ENCODE assay signal across 8 cellular contexts in the genomic region with DNA sequence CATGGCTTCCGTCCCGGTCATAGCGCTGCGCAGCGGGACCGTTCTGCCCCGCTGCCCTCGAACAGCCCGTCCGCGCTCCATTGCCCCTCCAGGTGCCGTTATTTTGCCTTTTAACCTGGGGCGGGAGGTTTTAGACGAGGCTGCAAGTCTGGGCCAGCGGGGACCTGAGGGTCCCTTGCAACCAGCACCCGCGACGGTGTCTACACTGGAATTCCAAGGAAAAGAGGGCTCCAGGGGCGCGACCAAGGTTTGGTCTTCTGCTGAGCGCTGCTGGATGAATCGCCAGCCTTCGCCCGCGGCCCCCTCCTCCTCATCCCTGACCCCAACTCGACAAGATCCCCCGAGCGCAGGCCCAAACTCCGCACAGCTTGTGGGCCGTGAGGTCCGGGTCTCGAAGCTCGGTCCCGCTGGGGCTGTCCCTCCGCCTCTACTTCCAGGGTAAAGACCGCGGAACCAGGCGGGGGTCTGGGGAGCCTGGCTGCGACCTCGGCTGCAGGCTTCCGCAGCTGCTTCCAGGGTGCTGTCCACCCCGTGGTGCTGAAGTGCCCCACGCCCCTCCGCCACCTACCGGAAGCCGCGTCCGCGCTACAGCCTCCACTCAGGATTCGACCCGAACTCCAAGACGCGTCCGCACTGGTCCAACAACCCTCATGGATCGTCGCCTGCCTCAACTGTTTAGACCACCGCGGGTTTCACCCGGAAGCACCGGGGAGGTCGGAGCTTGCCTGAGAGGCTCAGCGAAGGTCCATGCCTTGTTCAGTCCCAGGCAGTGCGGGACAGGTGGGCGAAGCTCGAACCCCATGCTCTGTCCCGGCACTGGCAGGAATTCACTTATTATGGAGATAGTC. TPM values are rescaled to one million over a fixed set of nuclear protein-coding genes. Genes with fewer than 3 reads are reported as not detected.
DNase-seq lines count a peak whose midpoint lies in the region; ATAC-seq and TF ChIP-seq lines count a peak whose summit lies in the region.

No MANE protein-coding gene starts in this region.

- intact Hi-C loops in HCT116 (cut with micrococcal nuclease) = loop anchor here (10.0 kb wide), 2 partner anchors 465 to 495 kb away; a partner anchor contains a TSS
- intact Hi-C loops in colonic mucosa (cut with DNase I) = no loop called here

- WGBS in liver = 9% methylated on average over 66 of the region's 66 CpGs

- H3K4me1 ChIP-seq in HCT116 (ENCODE audit: control insufficient read depth in 1 of 2, insufficient read depth in 2 of 2, low read length in 2 of 2) (peaks cover 18 to 28% of the 10 kb centered on the region in 2 experiments), colonic mucosa (peaks cover 7% of the 10 kb centered on the region), liver (ENCODE audit: control insufficient read depth in 4 of 4, insufficient read depth in 4 of 4, low read length in 3 of 4) (peaks cover 7 to 36% (median 25%) of the 10 kb centered on the region in 4 donors)

- H3K36me3 ChIP-seq in HCT116 (ENCODE audit: control insufficient read depth in 1 of 2, insufficient read depth in 2 of 2, low read length in 2 of 2) (no peaks in the 10 kb centered on the region), colonic mucosa (no peaks in the 10 kb centered on the region), liver (ENCODE audit: control insufficient read depth in 4 of 4, insufficient read depth in 3 of 4, low read depth in 1 of 4, low read length in 3 of 4) (no peaks in the 10 kb centered on the region)

- DNase-seq in HCT116 (ENCODE audit: low read depth, low spot score) = peak; percentile 12
- DNase-seq in activated CD4-positive, alpha-beta T cell treated with anti-CD3 and anti-CD28 coated beads for 1 hour = peak; percentile 44
- DNase-seq in colonic mucosa = peak; percentile 77
- DNase-seq in stimulated activated CD4-positive, alpha-beta T cell treated with anti-CD3 and anti-CD28 coated beads, TNF-alpha, amount 100 ng/mL, for 4 hours (ENCODE audit: low read depth in 3 of 3) = peak; percentile 15 to 53 (median 22)
- no peak for DNase-seq in NCI-H1417 treated with DMSO at 0.1 percent for 48 hours (lab: John Stamatoyannopoulos, UW)

- H3K27ac ChIP-seq in HCT116 (ENCODE audit: low read depth, low read length) = no peak overlapping the region
- H3K27ac ChIP-seq in colonic mucosa = no peak overlapping the region
- no peak overlapping the region for H3K27ac ChIP-seq in liver (ENCODE audit: low read depth in 1 of 2, low read length in 2 of 2)

- no peaks in the 10 kb centered on the region for H3K9me3 ChIP-seq in HCT116 (ENCODE audit: control insufficient read depth in 1 of 2, insufficient read depth in 1 of 2, low read depth in 1 of 2, low read length in 2 of 2)
- no peaks in the 10 kb centered on the region for H3K9me3 ChIP-seq in colonic mucosa
- no peaks in the 10 kb centered on the region for H3K9me3 ChIP-seq in liver (ENCODE audit: control insufficient read depth in 4 of 4, low read length in 3 of 4)

- no peak for TF ChIP-seq POLR2A in HCT116 (IDR thresholded peaks at IDR 0.05; ENCODE audit: borderline replicate concordance, extremely low read depth, insufficient read depth, insufficient read length)

- H3K79me2 ChIP-seq in HCT116 (ENCODE audit: insufficient read depth, low read length) = peaks cover 1% of the 10 kb centered on the region; the same call in 1 of the 2 replicates

- H3K4me3 ChIP-seq in HCT116 (replicated peaks in 1 of 2; ENCODE audit: low read depth in 1 of 2, low read length in 2 of 2) (no peak overlapping the region), colonic mucosa (no peak overlapping the region), liver (ENCODE audit: low read depth in 1 of 3, low read length in 3 of 3) (peak overlapping the region in 1 of 3 donors; percentile 10)

- no peak overlapping the region for H3K9ac ChIP-seq in HCT116 (ENCODE audit: low read length)
- peak overlapping the region in 1 of 2 donors; percentile 26 for H3K9ac ChIP-seq in colonic mucosa (ENCODE audit: low read depth in 2 of 2, low read length in 2 of 2)
- no peak overlapping the region for H3K9ac ChIP-seq in liver (ENCODE audit: low read depth in 1 of 2, low read length in 2 of 2)

- RAD21 ChIA-PET in HCT116 (lab: Charles Lee; ENCODE audit: low non-redundant PET in 1 of 2, low total read pairs in 2 of 2, uncharacterized antibody in 2 of 2, unreplicated experiment in 2 of 2) = no interaction called here

- no peak overlapping the region for H2AFZ ChIP-seq in HCT116 (ENCODE audit: low read depth, low read length, poor library complexity, severe bottlenecking)

- H3K4me2 ChIP-seq in HCT116 (ENCODE audit: low read length) = no peak overlapping the region

- CTCF ChIA-PET in HCT116 (lab: Charles Lee) = no interaction called here

- no TSS peak for BruUV-seq in HCT116 (replicated peaks; lab: Mats Ljungman, UMichigan)

- POLR2A ChIA-PET in HCT116 (lab: Charles Lee) = no interaction called here

- no peak for TF ChIP-seq RAD21 in HCT116 (IDR thresholded peaks at IDR 0.05; ENCODE audit: low read depth)
- TF ChIP-seq RAD21 in liver (IDR thresholded peaks at IDR 0.05) = peak in 1 of 2 donors; percentile 50

- TF ChIP-seq CTCF in HCT116 (IDR thresholded peaks at IDR 0.05 in 2 of 3, conservative IDR thresholded peaks at IDR 0.05 in 1 of 3; ENCODE audit: borderline replicate concordance in 1 of 3, insufficient read depth in 1 of 3, low read depth in 2 of 3, low read length in 2 of 3) (peak in 2 of 3 experiments; percentile 42 to 55; a peak in 3 of 6 replicates), colonic mucosa (IDR thresholded peaks at IDR 0.05) (peak; percentile 54), liver (IDR thresholded peaks at IDR 0.05; ENCODE audit: low read depth, low read length, missing input control) (peak; percentile 39)

- H4K20me1 ChIP-seq in HCT116 (ENCODE audit: insufficient read depth) = no peaks in the 10 kb centered on the region

- no peaks in the 10 kb centered on the region for H3K9me2 ChIP-seq in HCT116 (ENCODE audit: insufficient read depth)

- no peak for ATAC-seq in HCT116
- no peak for ATAC-seq in GM18517 (IDR thresholded peaks at IDR 0.05; ENCODE audit: unreplicated experiment)
- ATAC-seq in HG03432 (IDR thresholded peaks at IDR 0.05; ENCODE audit: unreplicated experiment) = no peak

- H3K27me3 ChIP-seq in HCT116 (ENCODE audit: insufficient read depth, low read length) = no peaks in the 10 kb centered on the region
- peaks cover 32% of the 10 kb centered on the region for H3K27me3 ChIP-seq in colonic mucosa
- peaks cover 3 to 15% (median 8%) of the 10 kb centered on the region in 4 donors for H3K27me3 ChIP-seq in liver (ENCODE audit: control insufficient read depth in 4 of 4, insufficient read depth in 4 of 4, low read length in 3 of 4)

TF ChIP-seq in HCT116, 20 proteins besides CTCF, POLR2A, EP300 and RAD21 (continues in another document):
- no peak for TF ChIP-seq POLR2AphosphoS5 (IDR thresholded peaks at IDR 0.05; ENCODE audit: low read depth, low read length)
- TF ChIP-seq, protein P1, sequence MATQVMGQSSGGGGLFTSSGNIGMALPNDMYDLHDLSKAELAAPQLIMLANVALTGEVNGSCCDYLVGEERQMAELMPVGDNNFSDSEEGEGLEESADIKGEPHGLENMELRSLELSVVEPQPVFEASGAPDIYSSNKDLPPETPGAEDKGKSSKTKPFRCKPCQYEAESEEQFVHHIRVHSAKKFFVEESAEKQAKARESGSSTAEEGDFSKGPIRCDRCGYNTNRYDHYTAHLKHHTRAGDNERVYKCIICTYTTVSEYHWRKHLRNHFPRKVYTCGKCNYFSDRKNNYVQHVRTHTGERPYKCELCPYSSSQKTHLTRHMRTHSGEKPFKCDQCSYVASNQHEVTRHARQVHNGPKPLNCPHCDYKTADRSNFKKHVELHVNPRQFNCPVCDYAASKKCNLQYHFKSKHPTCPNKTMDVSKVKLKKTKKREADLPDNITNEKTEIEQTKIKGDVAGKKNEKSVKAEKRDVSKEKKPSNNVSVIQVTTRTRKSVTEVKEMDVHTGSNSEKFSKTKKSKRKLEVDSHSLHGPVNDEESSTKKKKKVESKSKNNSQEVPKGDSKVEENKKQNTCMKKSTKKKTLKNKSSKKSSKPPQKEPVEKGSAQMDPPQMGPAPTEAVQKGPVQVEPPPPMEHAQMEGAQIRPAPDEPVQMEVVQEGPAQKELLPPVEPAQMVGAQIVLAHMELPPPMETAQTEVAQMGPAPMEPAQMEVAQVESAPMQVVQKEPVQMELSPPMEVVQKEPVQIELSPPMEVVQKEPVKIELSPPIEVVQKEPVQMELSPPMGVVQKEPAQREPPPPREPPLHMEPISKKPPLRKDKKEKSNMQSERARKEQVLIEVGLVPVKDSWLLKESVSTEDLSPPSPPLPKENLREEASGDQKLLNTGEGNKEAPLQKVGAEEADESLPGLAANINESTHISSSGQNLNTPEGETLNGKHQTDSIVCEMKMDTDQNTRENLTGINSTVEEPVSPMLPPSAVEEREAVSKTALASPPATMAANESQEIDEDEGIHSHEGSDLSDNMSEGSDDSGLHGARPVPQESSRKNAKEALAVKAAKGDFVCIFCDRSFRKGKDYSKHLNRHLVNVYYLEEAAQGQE (IDR thresholded peaks at IDR 0.05; ENCODE audit: low read depth) = peak; percentile 98

TF ChIP-seq in liver, 16 proteins besides CTCF, POLR2A, EP300 and RAD21 (continues in another document):
- TF ChIP-seq TAF1 (conservative IDR thresholded peaks at IDR 0.05) (no peak), NR2F2 (IDR thresholded peaks at IDR 0.05) (no peak), SP1 (IDR thresholded peaks at IDR 0.05) (no peak)
- TF ChIP-seq, protein P2, sequence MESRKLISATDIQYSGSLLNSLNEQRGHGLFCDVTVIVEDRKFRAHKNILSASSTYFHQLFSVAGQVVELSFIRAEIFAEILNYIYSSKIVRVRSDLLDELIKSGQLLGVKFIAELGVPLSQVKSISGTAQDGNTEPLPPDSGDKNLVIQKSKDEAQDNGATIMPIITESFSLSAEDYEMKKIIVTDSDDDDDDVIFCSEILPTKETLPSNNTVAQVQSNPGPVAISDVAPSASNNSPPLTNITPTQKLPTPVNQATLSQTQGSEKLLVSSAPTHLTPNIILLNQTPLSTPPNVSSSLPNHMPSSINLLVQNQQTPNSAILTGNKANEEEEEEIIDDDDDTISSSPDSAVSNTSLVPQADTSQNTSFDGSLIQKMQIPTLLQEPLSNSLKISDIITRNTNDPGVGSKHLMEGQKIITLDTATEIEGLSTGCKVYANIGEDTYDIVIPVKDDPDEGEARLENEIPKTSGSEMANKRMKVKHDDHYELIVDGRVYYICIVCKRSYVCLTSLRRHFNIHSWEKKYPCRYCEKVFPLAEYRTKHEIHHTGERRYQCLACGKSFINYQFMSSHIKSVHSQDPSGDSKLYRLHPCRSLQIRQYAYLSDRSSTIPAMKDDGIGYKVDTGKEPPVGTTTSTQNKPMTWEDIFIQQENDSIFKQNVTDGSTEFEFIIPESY (IDR thresholded peaks at IDR 0.05) = no peak

RNA-seq across cellular contexts. Expression of a gene that starts 10.1 kb away (rescaled TPM):
- total RNA-seq in HCT116 (2021; ENCODE audit: unreplicated experiment) = 0.20 TPM
- polyA plus RNA-seq in HCT116 (2012) = not detected in 2 replicates
- total RNA-seq in colonic mucosa = 100 to 1,000 TPM; 111 to 397 TPM
- total RNA-seq in liver = under 1 TPM; 0.14 to 0.67 TPM
- polyA plus RNA-seq in liver = under 1 TPM; 0.44 TPM

Comparison
In these comparisons a context has a peak if more than half of its experiments do, and no peak if none do; other contexts are left out.
1. RNA of a gene that starts 10.1 kb away (total RNA-seq): 111 to 397 TPM in colonic mucosa; 0.14 to 0.67 TPM in liver and 0.20 TPM in HCT116 (single experiment); every median in the first group is over 10 times any median in the second.
2. Peak in every context shown above with its lines, with median percentiles within 50 percentile points of each other: CTCF ChIP-seq.